Comparison of ENCODE assay signal across 15 cellular contexts in the genomic region with DNA sequence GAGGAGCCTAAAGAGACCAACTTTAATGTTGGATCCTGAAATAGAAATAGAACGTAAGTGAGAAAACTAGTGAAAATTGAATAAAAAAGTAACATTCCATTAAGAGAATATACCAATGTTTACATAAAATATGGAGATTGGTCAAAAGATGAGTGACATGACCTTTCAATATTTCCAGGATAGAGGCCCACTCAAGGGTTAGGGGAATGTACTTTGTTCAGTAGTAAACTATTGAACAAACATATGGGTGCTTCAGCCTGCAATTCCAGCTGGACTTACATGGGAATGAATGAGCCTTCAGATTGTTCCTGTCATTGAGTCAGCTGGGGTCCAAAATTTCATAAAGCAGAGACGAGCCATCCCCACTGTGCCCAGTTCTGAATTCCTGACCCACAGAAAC.
"Had no signal": no experiment of that assay in that cellular context is flagged by ENCODE, and none has a peak within 500 bp of the region (broad histone marks: within the 10 kb centered on the region; RNA-seq: fewer than 3 reads in every experiment).

No MANE protein-coding gene starts in this region.

- H3K36me3 ChIP-seq: esophagus squamous epithelium, left lung, lower lobe of right lung had no signal

- H3K27me3 ChIP-seq: esophagus squamous epithelium, foreskin keratinocyte, left lung had no signal

- H3K4me3 ChIP-seq: esophagus squamous epithelium, left lung, lower lobe of right lung, psoas muscle had no signal

- H3K27ac ChIP-seq: esophagus squamous epithelium, foreskin keratinocyte, left lung, lower lobe of right lung, psoas muscle had no signal

- H3K36me3 Mint-ChIP-seq: type B pancreatic cell had no signal

- H3K9me3 ChIP-seq: psoas muscle had no signal

- ATAC-seq: foreskin keratinocyte; left lung; lower lobe of right lung; natural killer cell treated with Interleukin-12 subunit alpha and Interleukin-12 subunit beta and Interleukin-15 and Interleukin-18, amount 100 ng/mL, for 72 hours; psoas muscle; sciatic nerve had no signal

- DNase-seq: dermis blood vessel endothelial cell; esophagus squamous epithelium; immature natural killer cell; left lung; lower lobe of right lung; mesenchymal stem cell; midbrain; psoas muscle; retina; stimulated activated CD4-positive, alpha-beta T cell treated with anti-CD3 and anti-CD28 coated beads, Interleukin-2, amount 100 ng/mL, for 24 hours; stimulated activated naive CD4-positive, alpha-beta T cell had no signal
